ENCODE assay signal across 9 cellular contexts in the genomic region with DNA sequence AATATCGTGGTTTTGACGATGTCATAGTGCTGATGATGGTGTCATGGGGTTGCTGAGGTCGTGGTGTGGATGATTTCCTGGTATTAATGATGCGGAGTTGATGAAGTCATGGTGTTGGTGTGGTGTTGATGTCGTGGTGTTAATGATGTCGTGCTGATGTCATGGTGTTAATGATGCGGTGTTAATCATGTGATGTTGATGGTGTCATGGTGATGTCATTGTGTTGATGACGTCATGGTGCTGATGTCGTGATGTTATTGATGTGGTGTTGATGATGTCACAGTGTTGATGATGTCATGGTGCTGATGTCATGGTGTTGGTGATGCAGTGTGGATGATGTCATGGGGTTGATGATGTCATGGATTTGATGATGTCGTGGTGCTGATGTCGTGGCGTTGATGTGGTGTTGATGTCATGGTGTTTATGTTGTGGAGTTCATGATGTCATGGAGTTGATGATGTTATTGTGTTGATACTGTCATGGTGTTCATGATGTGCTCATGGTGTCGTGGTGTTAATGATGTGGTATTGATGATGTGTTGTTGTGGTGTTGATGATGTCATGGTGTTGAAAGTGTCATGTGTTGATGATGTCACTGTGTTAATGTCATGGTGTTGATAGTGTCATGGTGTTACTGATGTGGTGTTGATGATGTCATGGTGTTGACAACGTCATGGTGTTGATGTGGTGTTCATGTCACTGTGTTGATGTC. TPM values are rescaled to one million over a fixed set of nuclear protein-coding genes. Genes with fewer than 3 reads are reported as not detected.
A peak's percentile ranks its signal among the peaks of the same experiment; 100 is the strongest.
DNase-seq lines count a peak whose midpoint lies in the region; ATAC-seq and TF ChIP-seq lines count a peak whose summit lies in the region.
"Had no signal": no experiment of that assay in that cellular context is flagged by ENCODE, and none has a peak within 500 bp of the region (broad histone marks: within the 10 kb centered on the region; RNA-seq: fewer than 3 reads in every experiment).

No MANE protein-coding gene starts in this region.

- H3K36me3 ChIP-seq in body of pancreas (replicated peaks in 1 of 2; ENCODE audit: insufficient read depth in 1 of 2, low read depth in 2 of 2): no peaks in the 10 kb centered on the region
- H3K36me3 ChIP-seq in colonic mucosa: no peaks in the 10 kb centered on the region

- peak; percentile 10 to 27 for ATAC-seq in activated T-cell treated with anti-CD3 and anti-CD28 coated beads, Interleukin-2, amount 50 U/mL, for 72 hours (replicated peaks in 1 of 2)
- peak; percentile 25 for ATAC-seq in body of pancreas

- no peak overlapping the region for H3K4me3 Mint-ChIP-seq in activated T-cell treated with anti-CD3 and anti-CD28 coated beads, Interleukin-2, amount 50 U/mL, for 72 hours

- H3K9ac ChIP-seq in colonic mucosa (ENCODE audit: low read depth in 2 of 2, low read length in 2 of 2): no peak overlapping the region

- H3K27ac ChIP-seq in body of pancreas: no peak overlapping the region
- no peak overlapping the region for H3K27ac ChIP-seq in colonic mucosa

- H3K27me3 ChIP-seq in body of pancreas: no peaks in the 10 kb centered on the region
- H3K27me3 ChIP-seq in colonic mucosa: no peaks in the 10 kb centered on the region

- H3K27ac Mint-ChIP-seq in activated T-cell treated with anti-CD3 and anti-CD28 coated beads, Interleukin-2, amount 50 U/mL, for 72 hours: no peak overlapping the region

- peaks cover 18% of the 10 kb centered on the region for H3K27me3 Mint-ChIP-seq in activated T-cell treated with anti-CD3 and anti-CD28 coated beads, Interleukin-2, amount 50 U/mL, for 72 hours (ENCODE audit: low read depth)

- no peaks in the 10 kb centered on the region for H3K36me3 Mint-ChIP-seq in activated T-cell treated with anti-CD3 and anti-CD28 coated beads, Interleukin-2, amount 50 U/mL, for 72 hours (ENCODE audit: insufficient read depth in 2 of 2)

- intact Hi-C loops in body of pancreas (cut with DNase I): no loop called here
- intact Hi-C loops in colonic mucosa (cut with DNase I): loop anchor here (5.0 kb wide), 1 partner anchor 53 kb away; no protein-coding TSS in a partner anchor

- H3K9me3 Mint-ChIP-seq in activated T-cell treated with anti-CD3 and anti-CD28 coated beads, Interleukin-2, amount 50 U/mL, for 72 hours: no peaks in the 10 kb centered on the region

- peaks cover 0 to 5% (median 0%) of the 10 kb centered on the region in 3 donors for H3K9me3 ChIP-seq in body of pancreas
- H3K9me3 ChIP-seq in colonic mucosa: no peaks in the 10 kb centered on the region

- no peaks in the 10 kb centered on the region for H3K4me1 Mint-ChIP-seq in activated T-cell treated with anti-CD3 and anti-CD28 coated beads, Interleukin-2, amount 50 U/mL, for 72 hours (ENCODE audit: low read depth)

- WGBS in body of pancreas, 2 donors: 85 to 92% methylated on average over 14 of the region's 14 CpGs

- TF ChIP-seq CTCF in body of pancreas (IDR thresholded peaks at IDR 0.05) (no peak), colonic mucosa (IDR thresholded peaks at IDR 0.05) (no peak)

- DNase-seq in activated T-cell treated with anti-CD3 and anti-CD28 coated beads, Interleukin-2, amount 50 U/mL, for 72 hours: peak; percentile 45 to 62
- no peak for DNase-seq in activated T-cell treated with anti-CD3 and anti-CD28 coated beads, Interleukin-2, amount 50 U/mL, for 1 hour
- peak; percentile 56 for DNase-seq in NCI-H460 (ENCODE audit: extremely low read depth, low read depth)
- peak in 1 of 4 donors; percentile 46 for DNase-seq in body of pancreas
- peak; percentile 39 to 43 for DNase-seq in stimulated activated CD4-positive, alpha-beta T cell treated with anti-CD3 and anti-CD28 coated beads, Interleukin-2, amount 100 ng/mL, for 48 hours
- DNase-seq in midbrain (lab: John Stamatoyannopoulos, UW): no peak
- DNase-seq in colonic mucosa: no peak
- no peak for DNase-seq in NCI-H524 treated with DMSO at 0.1 percent for 48 hours (lab: John Stamatoyannopoulos, UW)
- DNase-seq: NCI-H1417 treated with DMSO at 0.1 percent for 48 hours had no signal

- no peak for TF ChIP-seq POLR2A in body of pancreas (IDR thresholded peaks at IDR 0.05)

- H3K4me1 ChIP-seq in body of pancreas: no peaks in the 10 kb centered on the region
- H3K4me1 ChIP-seq in colonic mucosa: no peaks in the 10 kb centered on the region

- no peak overlapping the region for H3K4me3 ChIP-seq in body of pancreas
- H3K4me3 ChIP-seq in colonic mucosa: no peak overlapping the region

RNA-seq across cellular contexts. Expression of a gene that starts 48.5 kb away (rescaled TPM):
- under 1 TPM in 1 of 2 donors, not detected in 1; 0.14 TPM for total RNA-seq in activated T-cell treated with anti-CD3 and anti-CD28 coated beads, Interleukin-2, amount 50 U/mL, for 72 hours
- 0.02 TPM in 1 of 2 replicates, not detected in the other for total RNA-seq in NCI-H460 (2014; rRNA removed; shearing (Covaris generic))
- polyA plus RNA-seq in NCI-H460 (2014; cell fraction: nucleus; rRNA removed): not detected in 2 replicates
- total RNA-seq in body of pancreas (10 to 100 TPM in 1 of 2 donors, 1 to 10 TPM in 1; 7.3 to 27.4 TPM), colonic mucosa (1 to 10 TPM; 4.8 to 5.6 TPM)

Comparison
In these comparisons a context has a peak if more than half of its experiments do, and no peak if none do; other contexts are left out.
1. DNase-seq: peak in activated T-cell treated with anti-CD3 and anti-CD28 coated beads, Interleukin-2, amount 50 U/mL, for 72 hours (2 of 2), NCI-H460 (single experiment) and stimulated activated CD4-positive, alpha-beta T cell treated with anti-CD3 and anti-CD28 coated beads, Interleukin-2, amount 100 ng/mL, for 48 hours (2 of 2); none in activated T-cell treated with anti-CD3 and anti-CD28 coated beads, Interleukin-2, amount 50 U/mL, for 1 hour (single experiment), midbrain (single experiment), colonic mucosa (single experiment) and NCI-H524 treated with DMSO at 0.1 percent for 48 hours (single experiment).